ENCODE assay signal across 13 cellular contexts in genomic region chr2:160308915-160309314, GRCh38.
DNase-seq lines count a peak whose midpoint lies in the region; ATAC-seq, FAIRE-seq and TF ChIP-seq lines count a peak whose summit lies in the region.
"Had no signal": no experiment of that assay in that cellular context is flagged by ENCODE, and none has a peak within 500 bp of the region (broad histone marks: within the 10 kb centered on the region; RNA-seq: fewer than 3 reads in every experiment).

No MANE protein-coding gene starts in this region.

- FAIRE-seq in endothelial cell of umbilical vein (lab: Jason Lieb, UNC) = peak; percentile 77

- BruUV-seq in PC-3 (replicated peaks; lab: Mats Ljungman, UMichigan) (no TSS peak), endothelial cell of umbilical vein (replicated peaks; lab: Mats Ljungman, UMichigan) (no TSS peak)

- dilution Hi-C loops in endothelial cell of umbilical vein (cut with MboI; ENCODE audit: extremely low pct_ligation_motif_present, low sequenced_read_pairs) = no loop called here

- no peak for TF ChIP-seq CTCF in PC-3 (conservative IDR thresholded peaks at IDR 0.05; ENCODE audit: low read depth, low read length)
- TF ChIP-seq CTCF in endothelial cell of umbilical vein (IDR thresholded peaks at IDR 0.05; ENCODE audit: extremely low read depth in 1 of 2, insufficient read depth in 1 of 2, low read depth in 1 of 2, low read length in 2 of 2) = no peak
- TF ChIP-seq CTCF in osteoblast (IDR thresholded peaks at IDR 0.05; ENCODE audit: extremely low read depth, low read depth, low read length) = no peak

- H2AFZ ChIP-seq in PC-3 (ENCODE audit: low read length) (no peak overlapping the region), endothelial cell of umbilical vein (ENCODE audit: low read depth, low read length) (no peak overlapping the region), osteoblast (ENCODE audit: low read length) (no peak overlapping the region)

- no peaks in the 10 kb centered on the region for H3F3A ChIP-seq in PC-3 (ENCODE audit: low read length, unreplicated experiment)

- intact Hi-C loops in PC-3 (cut with micrococcal nuclease) (no loop called here), endothelial cell of umbilical vein (cut with micrococcal nuclease) (loop anchor here (1.0 kb wide), 1 partner anchor 10 kb away; no protein-coding TSS in a partner anchor)

- H3K4me1 ChIP-seq in PC-3 (ENCODE audit: insufficient read depth, low read length) = peaks cover 10% of the 10 kb centered on the region
- peaks cover 22% of the 10 kb centered on the region for H3K4me1 ChIP-seq in endothelial cell of umbilical vein (ENCODE audit: control insufficient read depth, extremely low read depth, insufficient read depth, low read length)
- peaks cover 31% of the 10 kb centered on the region for H3K4me1 ChIP-seq in osteoblast (ENCODE audit: insufficient read depth, low read length)
- H3K4me1 ChIP-seq: uterus had no signal

- H3K9me3 ChIP-seq in PC-3 (ENCODE audit: low read length) (no peaks in the 10 kb centered on the region), endothelial cell of umbilical vein (replicated peaks; ENCODE audit: control insufficient read depth, insufficient read depth, low read length) (no peaks in the 10 kb centered on the region), osteoblast (ENCODE audit: low read depth, low read length) (no peaks in the 10 kb centered on the region)
- H3K9me3 ChIP-seq: uterus had no signal

- H3K79me2 ChIP-seq in PC-3 (ENCODE audit: low read length) = peaks cover 11% of the 10 kb centered on the region; the same call in 1 of the 2 replicates
- H3K79me2 ChIP-seq in endothelial cell of umbilical vein (ENCODE audit: control insufficient read depth, insufficient read depth, low read length) = peaks cover 51% of the 10 kb centered on the region
- H3K79me2 ChIP-seq in osteoblast (ENCODE audit: insufficient read depth, low read length) = peaks cover 43% of the 10 kb centered on the region

- H3K36me3 ChIP-seq in PC-3 (ENCODE audit: low read depth, low read length) = peaks cover 15% of the 10 kb centered on the region; the same call in 1 of the 2 replicates
- H3K36me3 ChIP-seq in endothelial cell of umbilical vein (ENCODE audit: control insufficient read depth in 2 of 2, extremely low read depth in 1 of 2, insufficient read depth in 2 of 2, low read length in 2 of 2) = peaks cover 3 to 6% of the 10 kb centered on the region in 2 experiments
- H3K36me3 ChIP-seq in osteoblast (ENCODE audit: insufficient read depth, low read length) = peaks cover 30% of the 10 kb centered on the region
- H3K36me3 ChIP-seq: uterus, WERI-Rb-1 had no signal

- 0 out of 2 replicates have a peak, but pooled peaks cover 4% of the 10 kb centered on the region for H4K20me1 ChIP-seq in PC-3 (ENCODE audit: low read length)
- no peaks in the 10 kb centered on the region for H4K20me1 ChIP-seq in endothelial cell of umbilical vein (replicated peaks; ENCODE audit: control insufficient read depth, extremely low read depth, insufficient read depth, low read length)
- H4K20me1 ChIP-seq in osteoblast (ENCODE audit: insufficient read depth, low read length) = peaks cover 7% of the 10 kb centered on the region

- H3K9ac ChIP-seq in PC-3 (ENCODE audit: low read length) = no peak overlapping the region
- peak overlapping the region; percentile 52 for H3K9ac ChIP-seq in endothelial cell of umbilical vein (replicated peaks; ENCODE audit: extremely low read depth, insufficient read depth, low read length)

- CTCF ChIA-PET in PC-3 (lab: Charles Lee) = no interaction called here
- CTCF ChIA-PET in endothelial cell of umbilical vein (lab: Charles Lee) = interaction anchor here (1.1 to 3.5 kb wide), 5 partner anchors 9 to 199 kb away, joined by 3 to 28 read pairs (median 5); no protein-coding TSS in a partner anchor

- no peak for TF ChIP-seq POLR2A in endothelial cell of umbilical vein (IDR thresholded peaks at IDR 0.05; ENCODE audit: low read depth, low read length)

- H3K9me2 ChIP-seq in PC-3 (replicated peaks; ENCODE audit: low read length) = no peaks in the 10 kb centered on the region

- H3K27me3 ChIP-seq in PC-3 (ENCODE audit: low read length) = no peaks in the 10 kb centered on the region
- H3K27me3 ChIP-seq in endothelial cell of umbilical vein (ENCODE audit: control insufficient read depth in 2 of 2, insufficient read depth in 2 of 2, low read length in 2 of 2) = no peaks in the 10 kb centered on the region
- H3K27me3 ChIP-seq in osteoblast (ENCODE audit: insufficient read depth, low read length) = no peaks in the 10 kb centered on the region
- H3K27me3 ChIP-seq: uterus had no signal

- no peaks in the 10 kb centered on the region for H3K9me1 ChIP-seq in endothelial cell of umbilical vein (replicated peaks; ENCODE audit: control insufficient read depth, extremely low read depth, insufficient read depth, low read length)

- H3K4me3 ChIP-seq in PC-3 (ENCODE audit: low read length) = no peak overlapping the region
- no peak overlapping the region for H3K4me3 ChIP-seq in endothelial cell of umbilical vein (replicated peaks in 1 of 3; ENCODE audit: insufficient read depth in 1 of 3, low read depth in 1 of 3, low read length in 3 of 3)
- H3K4me3 ChIP-seq in osteoblast (ENCODE audit: insufficient read depth, low read length) = no peak overlapping the region
- H3K4me3 ChIP-seq: uterus had no signal

- DNase-seq in ELR (ENCODE audit: low read depth) (peak; percentile 97), PC-3 (peak; percentile 64), endothelial cell of umbilical vein (ENCODE audit: low read depth, low spot score) (peak; percentile 50), osteoblast (ENCODE audit: insufficient read length, low spot score, missing footprints) (no peak), NCI-H2196 treated with DMSO at 0.1 percent for 48 hours (lab: John Stamatoyannopoulos, UW; ENCODE audit: unreplicated experiment) (no peak), NCI-H187 (lab: John Stamatoyannopoulos, UW) (no peak), NCI-H82 treated with DMSO at 0.1 percent for 48 hours (lab: John Stamatoyannopoulos, UW; ENCODE audit: unreplicated experiment) (no peak)
- DNase-seq: DMS 273 treated with DMSO at 0.1 percent for 48 hours, glutamatergic neuron, NCI-H1417 treated with DMSO at 0.1 percent for 48 hours, uterus, WERI-Rb-1 had no signal

- ATAC-seq in PC-3 (peak; percentile 67), GM18511 (IDR thresholded peaks at IDR 0.05; ENCODE audit: unreplicated experiment) (no peak)

- POLR2A ChIA-PET in PC-3 (lab: Charles Lee; ENCODE audit: unreplicated experiment) = no interaction called here
- POLR2A ChIA-PET in endothelial cell of umbilical vein (lab: Charles Lee) = no interaction called here

- H3K27ac ChIP-seq in PC-3 (ENCODE audit: low read length) = 0 out of 2 replicates have a peak overlapping the region, but pooled peaks have one; percentile 14
- peak overlapping the region; percentile 88 for H3K27ac ChIP-seq in endothelial cell of umbilical vein (ENCODE audit: insufficient read depth, low read depth, low read length)
- peak overlapping the region; percentile 78 for H3K27ac ChIP-seq in osteoblast (ENCODE audit: low read depth, low read length)
- H3K27ac ChIP-seq: WERI-Rb-1 had no signal

- no peak overlapping the region for H3K4me2 ChIP-seq in PC-3 (ENCODE audit: low read length)
- peak overlapping the region; percentile 31 for H3K4me2 ChIP-seq in endothelial cell of umbilical vein (ENCODE audit: insufficient read depth, low read length)
- H3K4me2 ChIP-seq in osteoblast (ENCODE audit: insufficient read depth, low read length) = peak overlapping the region; percentile 15

TF ChIP-seq in endothelial cell of umbilical vein, 7 proteins besides CTCF, POLR2A, EP300 and RAD21:
- TF ChIP-seq FOS (IDR thresholded peaks at IDR 0.05; ENCODE audit: borderline replicate concordance, insufficient read depth, low read length) (peak; percentile 48), MYC (IDR thresholded peaks at IDR 0.05; ENCODE audit: low read depth, low read length) (no peak), GATA2 (IDR thresholded peaks at IDR 0.05; ENCODE audit: insufficient read depth, insufficient read length, low read depth, low read length) (no peak), EZH2 (IDR thresholded peaks at IDR 0.05; ENCODE audit: borderline replicate concordance, low read depth, low read length, severe bottlenecking) (no peak), POLR2AphosphoS5 (IDR thresholded peaks at IDR 0.05; ENCODE audit: insufficient read depth, low read depth, low read length) (peak; percentile 16), JUN (IDR thresholded peaks at IDR 0.05; ENCODE audit: borderline replicate concordance, insufficient read depth, insufficient read length, low read depth) (peak; percentile 31)
- TF ChIP-seq, protein P1, sequence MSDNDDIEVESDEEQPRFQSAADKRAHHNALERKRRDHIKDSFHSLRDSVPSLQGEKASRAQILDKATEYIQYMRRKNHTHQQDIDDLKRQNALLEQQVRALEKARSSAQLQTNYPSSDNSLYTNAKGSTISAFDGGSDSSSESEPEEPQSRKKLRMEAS (IDR thresholded peaks at IDR 0.05; ENCODE audit: insufficient read depth, insufficient read length) = no peak

Comparison
In these comparisons a context has a peak if more than half of its experiments do, and no peak if none do; other contexts are left out.
1. DNase-seq: peak in ELR (single experiment), PC-3 (single experiment) and endothelial cell of umbilical vein (single experiment); none in osteoblast (single experiment), NCI-H2196 treated with DMSO at 0.1 percent for 48 hours (single experiment), NCI-H187 (0 of 2) and NCI-H82 treated with DMSO at 0.1 percent for 48 hours (single experiment).
2. H3K27ac ChIP-seq: peak in every context shown above with its lines; median percentile 88 in endothelial cell of umbilical vein; 78 in osteoblast; 14 in PC-3.